ENCODE assay signal across 25 cellular contexts in the genomic region with DNA sequence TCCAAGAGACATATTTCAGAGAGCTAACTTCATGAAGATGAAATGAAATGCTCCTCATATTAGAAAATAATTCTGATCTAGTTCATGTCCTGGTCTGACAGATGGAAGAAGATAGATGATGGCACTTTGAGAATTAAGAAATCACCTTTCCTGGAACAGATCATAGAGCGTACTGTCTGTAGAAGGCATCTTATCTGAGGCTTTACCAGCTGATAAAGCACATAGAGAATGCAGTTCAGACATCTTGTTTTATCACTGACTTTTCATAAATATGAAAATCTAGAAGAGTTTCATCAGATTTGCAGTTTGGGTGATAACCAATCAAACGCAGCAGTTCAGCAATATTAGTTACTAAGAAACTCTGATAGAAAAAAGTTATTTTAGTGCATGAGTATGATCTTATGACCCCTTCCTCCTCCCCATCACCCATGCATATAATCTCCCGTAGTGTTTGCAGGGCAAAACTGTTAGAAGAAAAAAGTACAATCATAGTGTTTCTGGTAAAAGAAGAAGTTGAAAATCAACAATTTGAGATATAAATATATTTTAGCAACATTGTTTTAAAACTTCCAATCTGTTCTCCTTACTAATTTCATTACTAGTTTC.
"Had no signal": no experiment of that assay in that cellular context is flagged by ENCODE, and none has a peak within 500 bp of the region (broad histone marks: within the 10 kb centered on the region; RNA-seq: fewer than 3 reads in every experiment).

No MANE protein-coding gene starts in this region.

- ATAC-seq: activated naive CD4-positive, alpha-beta T cell treated with anti-CD3 and anti-CD28 coated beads, Interleukin-2, amount 50 U/mL, for 72 hours; activated naive CD8-positive, alpha-beta T cell treated with anti-CD3 and anti-CD28 coated beads, Interleukin-2, amount 50 U/mL, for 24 hours; activated T-cell treated with anti-CD3 and anti-CD28 coated beads, Interleukin-2, amount 50 U/mL, for 4 hours; PC-3; T-helper 17 cell; WTC11 had no signal

- H3K36me3 Mint-ChIP-seq: activated CD4-positive, alpha-beta memory T cell treated with anti-CD3 and anti-CD28 coated beads for 36 hours; brain; WTC11 had no signal

- H3K9me3 Mint-ChIP-seq: activated CD4-positive, alpha-beta memory T cell treated with anti-CD3 and anti-CD28 coated beads for 36 hours; activated CD4-positive, alpha-beta T cell treated with anti-CD3 and anti-CD28 coated beads, Interleukin-2, amount 10 ng/mL, durations not matched to agents 7 days and 5 days; activated naive CD8-positive, alpha-beta T cell treated with anti-CD3 and anti-CD28 coated beads, Interleukin-2, amount 50 U/mL, for 24 hours had no signal

- H3K4me3 Mint-ChIP-seq: activated CD4-positive, alpha-beta memory T cell treated with anti-CD3 and anti-CD28 coated beads for 36 hours; activated CD4-positive, alpha-beta T cell treated with anti-CD3 and anti-CD28 coated beads, Interleukin-2, amount 10 ng/mL, durations not matched to agents 7 days and 5 days; activated naive CD8-positive, alpha-beta T cell treated with anti-CD3 and anti-CD28 coated beads, Interleukin-2, amount 50 U/mL, for 24 hours; activated T-cell treated with anti-CD3 and anti-CD28 coated beads, Interleukin-2, amount 50 U/mL, for 4 hours; brain; central memory CD8-positive, alpha-beta T cell; T-helper 17 cell; WTC11 had no signal

- DNase-seq: activated CD4-positive, alpha-beta memory T cell treated with anti-CD3 and anti-CD28 coated beads for 36 hours; activated CD4-positive, alpha-beta T cell treated with anti-CD3 and anti-CD28 coated beads, Interleukin-2, amount 10 ng/mL, durations not matched to agents 7 days and 5 days; activated CD8-positive, alpha-beta memory T cell treated with anti-CD3 and anti-CD28 coated beads for 24 hours; activated effector memory CD4-positive, alpha-beta T cell treated with anti-CD3 and anti-CD28 coated beads, Interleukin-2, amount 50 U/mL, for 16 hours; activated naive CD4-positive, alpha-beta T cell treated with Interleukin-2 at 50 U/mL for 16 hours; activated naive CD8-positive, alpha-beta T cell treated with anti-CD3 and anti-CD28 coated beads, Interleukin-2, amount 50 U/mL, for 24 hours; activated T-cell treated with anti-CD3 and anti-CD28 coated beads, Interleukin-2, amount 50 U/mL, for 4 hours; amygdala; IMR-90; KG1; NCI-H1105 treated with DMSO at 0.1 percent for 48 hours; NCI-H1436 treated with DMSO at 0.1 percent for 48 hours; NCI-H187 treated with DMSO at 0.1 percent for 48 hours; NCI-H2081 treated with DMSO at 0.1 percent for 48 hours; NCI-H446 treated with DMSO at 0.1 percent for 48 hours; NCI-H526; NCI-H774; PC-3; SHP77 treated with DMSO at 0.1 percent for 48 hours; T-helper 17 cell; T-helper 9 cell had no signal

- H3K27ac Mint-ChIP-seq: activated CD4-positive, alpha-beta memory T cell treated with anti-CD3 and anti-CD28 coated beads for 36 hours; activated CD4-positive, alpha-beta T cell treated with anti-CD3 and anti-CD28 coated beads, Interleukin-2, amount 10 ng/mL, durations not matched to agents 7 days and 5 days; activated naive CD4-positive, alpha-beta T cell treated with anti-CD3 and anti-CD28 coated beads, Interleukin-2, amount 50 U/mL, for 72 hours; activated naive CD8-positive, alpha-beta T cell treated with anti-CD3 and anti-CD28 coated beads, Interleukin-2, amount 50 U/mL, for 24 hours; brain; T-helper 17 cell; WTC11 had no signal

- H3K27me3 Mint-ChIP-seq: activated CD4-positive, alpha-beta memory T cell treated with anti-CD3 and anti-CD28 coated beads for 36 hours; activated CD4-positive, alpha-beta T cell treated with anti-CD3 and anti-CD28 coated beads, Interleukin-2, amount 10 ng/mL, durations not matched to agents 7 days and 5 days; activated naive CD8-positive, alpha-beta T cell treated with anti-CD3 and anti-CD28 coated beads, Interleukin-2, amount 50 U/mL, for 24 hours; brain; central memory CD8-positive, alpha-beta T cell; T-helper 17 cell had no signal

- H3K4me1 Mint-ChIP-seq: activated CD4-positive, alpha-beta T cell treated with anti-CD3 and anti-CD28 coated beads, Interleukin-2, amount 10 ng/mL, durations not matched to agents 7 days and 5 days; activated naive CD8-positive, alpha-beta T cell treated with anti-CD3 and anti-CD28 coated beads, Interleukin-2, amount 50 U/mL, for 24 hours; central memory CD8-positive, alpha-beta T cell; T-helper 17 cell; WTC11 had no signal
